17 cellular contexts compared by ENCODE assay signal in genomic region chr2:231168460-231169139, GRCh38. TPM values are rescaled to one million over a fixed set of nuclear protein-coding genes. Genes with fewer than 3 reads are reported as not detected.
A peak's percentile ranks its signal among the peaks of the same experiment; 100 is the strongest.
DNase-seq lines count a peak whose midpoint lies in the region; ATAC-seq and TF ChIP-seq lines count a peak whose summit lies in the region.
"Had no signal": no experiment of that assay in that cellular context is flagged by ENCODE, and none has a peak within 500 bp of the region (broad histone marks: within the 10 kb centered on the region; RNA-seq: fewer than 3 reads in every experiment).

No MANE protein-coding gene starts in this region.

- H3K27ac ChIP-seq in HL-60 (replicated peaks) (peak overlapping the region; percentile 35), ovary (no peak overlapping the region)
- H3K27ac ChIP-seq: right lobe of liver had no signal

- no peak overlapping the region for H3K4me3 Mint-ChIP-seq in activated naive CD8-positive, alpha-beta T cell treated with anti-CD3 and anti-CD28 coated beads for 36 hours
- H3K4me3 Mint-ChIP-seq: IgD-negative memory B cell had no signal

- H3K27me3 ChIP-seq in HL-60 (ENCODE audit: insufficient read depth, poor library complexity, severe bottlenecking) (no peaks in the 10 kb centered on the region), ovary (no peaks in the 10 kb centered on the region)
- H3K27me3 ChIP-seq: right lobe of liver had no signal

- H3K36me3 ChIP-seq in mucosa of descending colon (ENCODE audit: low read depth): no peaks in the 10 kb centered on the region
- no peaks in the 10 kb centered on the region for H3K36me3 ChIP-seq in ovary

- ATAC-seq in mucosa of descending colon: peak; percentile 57
- no peak for ATAC-seq in HG03159 (IDR thresholded peaks at IDR 0.05; ENCODE audit: unreplicated experiment)

- no peaks in the 10 kb centered on the region for H3K9me3 Mint-ChIP-seq in activated naive CD8-positive, alpha-beta T cell treated with anti-CD3 and anti-CD28 coated beads for 36 hours
- H3K9me3 Mint-ChIP-seq: IgD-negative memory B cell had no signal

- H3K4me1 Mint-ChIP-seq in activated naive CD8-positive, alpha-beta T cell treated with anti-CD3 and anti-CD28 coated beads for 36 hours: peaks cover 20% of the 10 kb centered on the region

- intact Hi-C loops in mucosa of descending colon (cut with DNase I, micrococcal nuclease): no loop called here
- intact Hi-C loops in ovary (cut with DNase I): no loop called here

- no peak for TF ChIP-seq POLR2A in ovary (IDR thresholded peaks at IDR 0.05)

- DNase-seq in SKM-1 treated with dmso at 0.1 percent for 144 hours (lab: John Stamatoyannopoulos, UW; ENCODE audit: unreplicated experiment) (peak; percentile 20), SKM-1 (lab: John Stamatoyannopoulos, UW; ENCODE audit: unreplicated experiment) (no peak), HL-60 (ENCODE audit: low read depth in 1 of 2, low spot score in 1 of 2) (peak in 1 of 2 experiments; percentile 31), mucosa of descending colon (no peak), ovary (no peak), activated gamma-delta T cell treated with Interleukin-2 at 50 U/mL for 16 hours (no peak)
- no peak for DNase-seq in activated naive CD8-positive, alpha-beta T cell treated with anti-CD3 and anti-CD28 coated beads for 36 hours
- DNase-seq: COR-L47; GDM1; NCI-H1436; NCI-H345; right lobe of liver; stimulated activated CD4-positive, alpha-beta T cell treated with anti-CD3 and anti-CD28 coated beads, Interleukin-4, amount 100 ng/mL, for 4 hours had no signal

- no peak for TF ChIP-seq CTCF in HL-60 (IDR thresholded peaks at IDR 0.05; ENCODE audit: insufficient read depth, low read length)
- TF ChIP-seq CTCF in mucosa of descending colon (IDR thresholded peaks at IDR 0.05): no peak
- no peak for TF ChIP-seq CTCF in ovary (IDR thresholded peaks at IDR 0.05)

- no peaks in the 10 kb centered on the region for H3K4me1 ChIP-seq in mucosa of descending colon (ENCODE audit: low read depth)
- no peaks in the 10 kb centered on the region for H3K4me1 ChIP-seq in ovary (ENCODE audit: insufficient read depth)

- H3K9me3 ChIP-seq in mucosa of descending colon: no peaks in the 10 kb centered on the region
- no peaks in the 10 kb centered on the region for H3K9me3 ChIP-seq in ovary
- H3K9me3 ChIP-seq: right lobe of liver had no signal

- 79 to 83% (median 82%) methylated on average over 4 of the region's 4 CpGs for WGBS in ovary, 3 donors

- H3K27me3 Mint-ChIP-seq in activated naive CD8-positive, alpha-beta T cell treated with anti-CD3 and anti-CD28 coated beads for 36 hours: no peaks in the 10 kb centered on the region
- H3K27me3 Mint-ChIP-seq: IgD-negative memory B cell had no signal

- no peak for TF ChIP-seq EP300 in ovary (IDR thresholded peaks at IDR 0.05)

- H3K27ac Mint-ChIP-seq in activated naive CD8-positive, alpha-beta T cell treated with anti-CD3 and anti-CD28 coated beads for 36 hours: peak overlapping the region; percentile 57

- H3K4me3 ChIP-seq in HL-60 (replicated peaks; ENCODE audit: insufficient read depth, low read length) (no peak overlapping the region), mucosa of descending colon (no peak overlapping the region), ovary (no peak overlapping the region)
- H3K4me3 ChIP-seq: right lobe of liver had no signal

- H3K36me3 Mint-ChIP-seq in activated naive CD8-positive, alpha-beta T cell treated with anti-CD3 and anti-CD28 coated beads for 36 hours: peaks cover 37% of the 10 kb centered on the region

RNA-seq across cellular contexts. Expression of gene ARMC9, which starts 29.8 kb away (rescaled TPM):
- 1 to 10 TPM; 3.9 to 5.1 TPM for total RNA-seq in activated naive CD8-positive, alpha-beta T cell treated with anti-CD3 and anti-CD28 coated beads for 36 hours
- total RNA-seq in mucosa of descending colon (10 to 100 TPM; 10.9 to 32.2 (median 11.9) TPM), ovary (10 to 100 TPM; 24.8 to 33.5 (median 29.9) TPM)
- polyA plus RNA-seq in ovary: 10 to 100 TPM; 16.7 to 23.9 TPM

RNA-seq across cellular contexts. Expression of gene HTR2B, which starts 43.8 kb away (rescaled TPM):
- total RNA-seq in activated naive CD8-positive, alpha-beta T cell treated with anti-CD3 and anti-CD28 coated beads for 36 hours: not detected
- total RNA-seq in mucosa of descending colon (1 to 10 TPM in 1 of 3 donors, under 1 TPM in 2; 0.17 to 4.1 (median 0.22) TPM), ovary (1 to 10 TPM in 3 of 7 donors, under 1 TPM in 3, not detected in 1; 0.15 to 2.0 (median 0.88) TPM)
- polyA plus RNA-seq in ovary: 1 to 10 TPM in 1 of 2 donors, under 1 TPM in 1; 0.64 to 3.0 TPM
- total RNA-seq: A172 had no signal
- polyA plus RNA-seq: IgD-negative memory B cell, neural cell had no signal
